In the genomic region with DNA sequence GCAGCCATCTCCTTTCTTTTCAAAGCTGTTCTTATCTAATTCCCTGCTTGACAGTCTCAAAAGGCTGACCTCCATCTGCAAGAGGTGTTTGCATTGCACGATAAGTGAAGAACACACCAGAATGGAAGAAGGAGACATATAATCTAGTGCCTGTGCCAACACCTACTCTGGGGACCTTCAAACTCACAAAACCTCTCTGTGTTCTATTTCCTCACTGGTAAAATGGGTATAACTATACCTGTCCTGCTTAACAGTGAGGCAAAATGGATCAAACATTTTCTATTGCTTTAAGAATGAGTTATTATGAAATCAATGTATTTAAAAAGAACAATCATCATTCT, we compare ENCODE assay signal across 21 cellular contexts.
"Had no signal": no experiment of that assay in that cellular context is flagged by ENCODE, and none has a peak within 500 bp of the region (broad histone marks: within the 10 kb centered on the region; RNA-seq: fewer than 3 reads in every experiment).

No MANE protein-coding gene starts in this region.

- H3K4me3 ChIP-seq: breast epithelium, sigmoid colon, upper lobe of left lung, vagina had no signal

- H3K4me1 ChIP-seq: breast epithelium, upper lobe of left lung, vagina had no signal

- H3K36me3 ChIP-seq: breast epithelium, sigmoid colon, upper lobe of left lung, vagina had no signal

- H3K27ac ChIP-seq: breast epithelium, epithelial cell of prostate, sigmoid colon, upper lobe of left lung, vagina had no signal

- ATAC-seq: stimulated activated effector memory CD8-positive, alpha-beta T cell treated with anti-CD3 and anti-CD28 coated beads, Interleukin-12 subunit alpha, Interleukin-12 subunit beta, amount 100 ng/mL, for 72 hours; stimulated activated naive CD8-positive, alpha-beta T cell treated with anti-CD3 and anti-CD28 coated beads, Interleukin-15, amount 100 ng/mL, for 72 hours had no signal

- H3K9me3 ChIP-seq: breast epithelium, sigmoid colon, upper lobe of left lung, vagina had no signal

- H3K27me3 ChIP-seq: breast epithelium, sigmoid colon, upper lobe of left lung, vagina had no signal

- DNase-seq: activated CD4-positive, alpha-beta memory T cell treated with anti-CD3 and anti-CD28 coated beads for 36 hours; activated CD4-positive, alpha-beta T cell treated with anti-CD3 and anti-CD28 coated beads, Interleukin-2, amount 10 ng/mL, durations not matched to agents 24 days and 14 days; activated CD4-positive, CD25-positive, alpha-beta regulatory T cell treated with anti-CD3 and anti-CD28 coated beads, Interleukin-2, amount 50 U/mL, for 72 hours; activated CD8-positive, alpha-beta memory T cell treated with anti-CD3 and anti-CD28 coated beads, Interleukin-2, amount 50 U/mL, for 4 hours; activated gamma-delta T cell; activated naive CD4-positive, alpha-beta T cell treated with anti-CD3 and anti-CD28 coated beads, Interleukin-2, amount 10 ng/mL, durations not matched to agents 7 days and 5 days; activated T-cell treated with anti-CD3 and anti-CD28 coated beads, Interleukin-2, amount 50 U/mL, for 24 hours; amniotic stem cell; dermis blood vessel endothelial cell; effector CD4-positive, alpha-beta T cell; naive B cell; small intestine; stimulated activated CD4-positive, alpha-beta T cell treated with anti-CD3 and anti-CD28 coated beads, Interleukin-4, amount 100 ng/mL, for 24 hours; stimulated activated naive CD8-positive, alpha-beta T cell treated with anti-CD3 and anti-CD28 coated beads, Interleukin-15, amount 100 ng/mL, for 72 hours; T-helper 2 cell had no signal
